ENCODE assay signal across 8 cellular contexts in the genomic region with DNA sequence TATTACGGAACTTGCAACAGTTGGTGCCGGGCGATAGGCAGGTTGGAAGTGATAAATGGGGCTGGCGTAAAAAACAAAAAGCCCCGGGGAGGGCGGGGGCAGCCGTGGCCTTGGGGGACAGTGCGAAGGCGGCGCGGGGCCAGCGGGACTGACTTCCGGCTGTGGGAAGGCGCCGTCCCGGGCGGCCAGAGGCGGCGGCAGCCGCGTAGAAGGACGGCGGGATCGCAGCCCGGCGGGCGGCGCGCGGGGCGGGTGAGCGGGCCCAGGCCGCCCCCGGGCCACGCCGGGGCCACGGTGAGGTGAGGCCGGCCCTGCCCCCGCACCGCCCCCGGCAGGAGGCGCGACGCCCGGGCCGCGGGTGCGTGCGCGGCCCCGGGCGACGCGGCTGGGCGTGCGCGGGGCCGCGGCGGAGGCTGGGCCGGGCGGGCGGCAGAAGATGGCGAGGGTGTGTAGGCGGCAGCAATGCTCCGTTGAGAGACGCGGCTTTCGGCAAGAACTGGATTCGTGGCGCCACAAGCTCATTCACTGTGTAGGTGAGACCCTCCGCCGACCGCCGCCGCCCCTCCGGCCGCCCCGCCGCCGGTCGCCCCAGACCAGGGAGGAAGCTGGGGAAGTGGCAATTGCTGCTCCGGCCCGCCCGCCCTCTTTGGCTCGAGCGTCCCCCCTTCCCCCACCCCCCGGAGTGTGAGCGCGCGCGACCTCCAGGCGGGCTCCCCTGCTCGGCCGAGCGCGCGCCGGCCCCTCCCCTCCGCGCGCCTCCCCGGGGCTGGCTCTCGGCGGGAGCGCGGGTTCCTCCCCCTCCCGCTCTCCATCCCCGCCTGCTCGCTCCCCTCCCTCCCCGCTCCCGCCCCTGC. TPM values are rescaled to one million over a fixed set of nuclear protein-coding genes. Genes with fewer than 3 reads are reported as not detected.
DNase-seq lines count a peak whose midpoint lies in the region; ATAC-seq, FAIRE-seq and TF ChIP-seq lines count a peak whose summit lies in the region.

Gene LCOR (plus strand): TSS at position 432 of the 854 bp plus-strand sequence. CDS start 116,760 bp downstream, outside the sequence.

- TF ChIP-seq CTCF in esophagus muscularis mucosa (IDR thresholded peaks at IDR 0.05): peak in 1 of 3 experiments; percentile 21

- H3K27me3 ChIP-seq in esophagus muscularis mucosa: no peaks in the 10 kb centered on the region

- no peak for TF ChIP-seq EP300 in esophagus muscularis mucosa (IDR thresholded peaks at IDR 0.05)

- H3K27ac ChIP-seq in esophagus muscularis mucosa (replicated peaks in 1 of 4): peak within 1 kb of the TSS; percentile 94 to 98 (median 96)

- ATAC-seq in GM21447 (IDR thresholded peaks at IDR 0.05; ENCODE audit: unreplicated experiment): peak; percentile 58

- peaks cover 36 to 52% (median 49%) of the 10 kb centered on the region in 4 donors for H3K4me1 ChIP-seq in esophagus muscularis mucosa

- FAIRE-seq in RCC 7860 (lab: Jason Lieb, UNC): no peak

- 0% methylated on average over 37 of the region's 112 CpGs for WGBS in esophagus muscularis mucosa

- no peaks in the 10 kb centered on the region for H3K36me3 ChIP-seq in esophagus muscularis mucosa

- TF ChIP-seq POLR2A in esophagus muscularis mucosa (IDR thresholded peaks at IDR 0.05; ENCODE audit: low read depth): peak; percentile 44

- intact Hi-C loops in esophagus muscularis mucosa (cut with DNase I): loop anchor here (2.0 to 10.0 kb wide), 4 partner anchors 67 to 455 kb away; partner anchors contain the start of gene TM9SF3

- H3K9me3 ChIP-seq in esophagus muscularis mucosa: no peaks in the 10 kb centered on the region

- peak; percentile 96 for DNase-seq in DMS 273 (lab: John Stamatoyannopoulos, UW; ENCODE audit: unreplicated experiment)
- DNase-seq in HuH-7.5 (ENCODE audit: low spot score): peak; percentile 99
- DNase-seq in RCC 7860 (ENCODE audit: low spot score): peak; percentile 65
- peak; percentile 88 to 91 for DNase-seq in activated T-cell treated with anti-CD3 and anti-CD28 coated beads, Interleukin-2, amount 50 U/mL, for 48 hours
- peak; percentile 96 for DNase-seq in esophagus muscularis mucosa (ENCODE audit: extremely low spot score)
- peak; percentile 89 for DNase-seq in myocyte (ENCODE audit: low read depth)
- peak; percentile 61 to 81 for DNase-seq in stimulated activated CD8-positive, alpha-beta memory T cell treated with anti-CD3 and anti-CD28 coated beads, Interleukin-7, amount 100 ng/mL, for 4 hours (ENCODE audit: low read depth in 2 of 2)

- H3K4me3 ChIP-seq in esophagus muscularis mucosa: peak within 1 kb of the TSS; percentile 82 to 100 (median 92)

RNA-seq across cellular contexts. Expression of gene LCOR, which starts in this region (rescaled TPM):
- total RNA-seq in esophagus muscularis mucosa (10 to 100 TPM; 23.1 to 43.2 (median 29.4) TPM), myocyte (15.6 and 16.8 TPM in 2 replicates)
- 3.2 TPM for polyA plus RNA-seq in myocyte (2012)

Comparison
In these comparisons a context has a peak if more than half of its experiments do, and no peak if none do; other contexts are left out.
1. Peak in every context shown above with its lines: DNase-seq, ATAC-seq, H3K4me3 ChIP-seq and H3K27ac ChIP-seq.